Comparison of ENCODE assay signal across 8 cellular contexts in the genomic region with DNA sequence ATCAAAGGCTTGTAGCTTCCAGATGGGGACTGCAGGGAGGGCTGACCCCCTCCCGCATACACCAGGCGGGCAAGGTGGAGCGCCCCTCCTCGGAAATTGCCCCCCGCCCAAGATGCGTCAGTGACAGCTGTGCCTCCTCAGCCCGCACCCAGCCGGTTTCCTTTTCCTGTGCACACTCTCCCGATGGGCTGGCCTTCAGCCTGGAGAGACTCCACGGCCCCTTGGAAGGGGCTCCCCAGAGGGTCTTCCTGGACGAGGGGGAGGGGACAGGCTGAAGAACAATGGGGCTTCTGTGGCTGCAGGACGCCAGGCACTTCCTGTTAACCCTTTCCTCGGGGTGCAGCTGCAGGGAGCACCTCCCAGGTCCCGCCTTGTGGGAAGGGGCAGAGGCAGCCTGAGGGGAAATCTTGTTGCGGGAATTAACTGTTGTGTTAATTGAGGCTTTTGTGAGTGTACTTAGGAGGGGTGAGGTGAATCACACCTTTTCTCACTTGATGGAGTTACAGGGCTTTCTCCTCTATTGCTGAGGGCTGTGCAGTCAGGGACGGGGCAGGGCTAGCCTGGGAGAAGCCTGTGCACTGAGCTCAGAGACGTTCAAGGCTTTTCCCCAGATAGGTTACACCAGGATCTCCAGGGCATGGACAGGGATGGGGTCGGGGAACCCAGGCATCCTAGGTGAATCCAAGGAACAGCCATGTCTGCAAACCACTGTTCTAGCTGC. TPM values are rescaled to one million over a fixed set of nuclear protein-coding genes. Genes with fewer than 3 reads are reported as not detected.
DNase-seq lines count a peak whose midpoint lies in the region; ATAC-seq, FAIRE-seq and TF ChIP-seq lines count a peak whose summit lies in the region.

No MANE protein-coding gene starts in this region.

- H3K4me3 Mint-ChIP-seq in CD4-positive, alpha-beta T cell, result peak overlapping the region; percentile 86
- peak overlapping the region; percentile 85 to 95 (median 90) for H3K4me3 Mint-ChIP-seq in IgD-negative memory B cell

- 1 to 8% (median 3%) methylated on average over 18 of the region's 18 CpGs for WGBS in small intestine, 3 donors

- peaks cover 75% of the 10 kb centered on the region for H3K4me1 Mint-ChIP-seq in CD4-positive, alpha-beta T cell (ENCODE audit: low read depth)
- H3K4me1 Mint-ChIP-seq in IgD-negative memory B cell, result peaks cover 40 to 48% (median 42%) of the 10 kb centered on the region in 3 donors

- no peaks in the 10 kb centered on the region for H3K27me3 Mint-ChIP-seq in CD4-positive, alpha-beta T cell
- H3K27me3 Mint-ChIP-seq in IgD-negative memory B cell, result no peaks in the 10 kb centered on the region

- POLR2A ChIA-PET in CD4-positive, alpha-beta T cell (lab: Charles Lee), result interaction anchor here (0.6 to 12.1 kb wide), 7 partner anchors 9 to 1407 kb away, joined by 3 to 487 read pairs (median 4); a partner anchor contains a TSS

- peak overlapping the region; percentile 99 for H3K27ac Mint-ChIP-seq in CD4-positive, alpha-beta T cell
- H3K27ac Mint-ChIP-seq in IgD-negative memory B cell, result peak overlapping the region; percentile 82 to 96 (median 96)

- H3K4me1 ChIP-seq in small intestine (ENCODE audit: control insufficient read depth in 2 of 2, insufficient read depth in 1 of 2, low read depth in 1 of 2, low read length in 1 of 2), result peaks cover 0 to 14% of the 10 kb centered on the region in 2 donors

- H3K36me3 Mint-ChIP-seq in CD4-positive, alpha-beta T cell (ENCODE audit: low read depth), result peaks cover 4% of the 10 kb centered on the region
- peaks cover 2% of the 10 kb centered on the region for H3K36me3 Mint-ChIP-seq in IgD-negative memory B cell

- intact Hi-C loops in CD4-positive, alpha-beta T cell (cut with DNase I, micrococcal nuclease), result no loop called here

- DNase-seq in CD4-positive, alpha-beta T cell, result peak in 6 of 10 experiments; percentile 28 to 53 (median 44)
- DNase-seq in SK-N-MC (ENCODE audit: low read depth, low spot score), result no peak
- DNase-seq in brain microvascular endothelial cell, result no peak
- DNase-seq in iPS-NIHi7 (ENCODE audit: extremely low spot score), result peak; percentile 79
- peak; percentile 73 for DNase-seq in small intestine
- DNase-seq in erythroblast (lab: John Stamatoyannopoulos, UW), result no peak

- CTCF ChIA-PET in CD4-positive, alpha-beta T cell (lab: Charles Lee), result interaction anchor here (0.9 to 3.0 kb wide), 5 partner anchors 9 to 69 kb away, joined by 3 to 14 read pairs (median 5); a partner anchor contains a TSS

- H3K36me3 ChIP-seq in SK-N-MC (ENCODE audit: insufficient read depth, low read length), result no peaks in the 10 kb centered on the region
- H3K36me3 ChIP-seq in brain microvascular endothelial cell (replicated peaks), result no peaks in the 10 kb centered on the region
- H3K36me3 ChIP-seq in small intestine (ENCODE audit: control insufficient read depth in 2 of 2, insufficient read depth in 2 of 2, low read length in 2 of 2), result no peaks in the 10 kb centered on the region

- no peak for TF ChIP-seq CTCF in CD4-positive, alpha-beta T cell (IDR thresholded peaks at IDR 0.05)
- no peak for TF ChIP-seq CTCF in brain microvascular endothelial cell (IDR thresholded peaks at IDR 0.05; ENCODE audit: low read depth, low read length, missing control alignments)

- in situ Hi-C loops in brain microvascular endothelial cell (cut with HindIII; ENCODE audit: low pct_ligation_motif_present, low sequenced_read_pairs), result no loop called here

- peak overlapping the region; percentile 61 for H3K9ac ChIP-seq in SK-N-MC (ENCODE audit: insufficient read length)

- no peaks in the 10 kb centered on the region for H3K9me3 Mint-ChIP-seq in CD4-positive, alpha-beta T cell
- H3K9me3 Mint-ChIP-seq in IgD-negative memory B cell, result no peaks in the 10 kb centered on the region

- peak overlapping the region; percentile 89 for H3K27ac ChIP-seq in CD4-positive, alpha-beta T cell (ENCODE audit: low read depth, low read length)
- H3K27ac ChIP-seq in SK-N-MC (peak overlapping the region; percentile 98), brain microvascular endothelial cell (peak overlapping the region; percentile 72), small intestine (ENCODE audit: low read depth in 1 of 2, low read length in 1 of 2) (peak overlapping the region; percentile 97 to 99)

- no peak for FAIRE-seq in small intestine (lab: Jason Lieb, UNC)

- no peak for TF ChIP-seq POLR2A in erythroblast (IDR thresholded peaks at IDR 0.05; ENCODE audit: low read length)

- ATAC-seq in CD4-positive, alpha-beta T cell (ENCODE audit: poor library complexity), result peak; percentile 4
- ATAC-seq in HG03469 (IDR thresholded peaks at IDR 0.05; ENCODE audit: unreplicated experiment), result no peak

- H3K4me3 ChIP-seq in SK-N-MC (peak overlapping the region; percentile 77), brain microvascular endothelial cell (ENCODE audit: low read depth, low read length) (peak overlapping the region; percentile 12), small intestine (ENCODE audit: low read depth in 1 of 2, low read length in 2 of 2) (peak overlapping the region in 1 of 2 donors; percentile 12)

- H3K27me3 ChIP-seq in CD4-positive, alpha-beta T cell (ENCODE audit: control insufficient read depth, insufficient read depth, low read length), result no peaks in the 10 kb centered on the region
- H3K27me3 ChIP-seq in brain microvascular endothelial cell (replicated peaks) (no peaks in the 10 kb centered on the region), small intestine (ENCODE audit: control insufficient read depth in 2 of 2, insufficient read depth in 2 of 2, low read length in 2 of 2) (no peaks in the 10 kb centered on the region)

- no peaks in the 10 kb centered on the region for H3K9me3 ChIP-seq in CD4-positive, alpha-beta T cell (ENCODE audit: control insufficient read depth, low read length)
- no peaks in the 10 kb centered on the region for H3K9me3 ChIP-seq in SK-N-MC (ENCODE audit: low read depth, low read length)
- no peaks in the 10 kb centered on the region for H3K9me3 ChIP-seq in small intestine (ENCODE audit: control insufficient read depth, low read depth)

RNA-seq across cellular contexts. Expression of a gene that starts 14.3 kb away (rescaled TPM):
- 100 to 1,000 TPM; 254 to 255 TPM for total RNA-seq in CD4-positive, alpha-beta T cell
- polyA plus RNA-seq in IgD-negative memory B cell, result 350 TPM
- polyA plus RNA-seq in small intestine, result 100 to 1,000 TPM in 1 of 3 donors, 10 to 100 TPM in 2; 67.5 to 130 (median 82.1) TPM

RNA-seq across cellular contexts. Expression of a gene that starts 14.4 kb away (rescaled TPM):
- total RNA-seq in CD4-positive, alpha-beta T cell, result 10 to 100 TPM; 40.9 to 43.9 TPM
- 52.8 TPM for polyA plus RNA-seq in IgD-negative memory B cell
- 100 to 1,000 TPM; 123 to 162 (median 153) TPM for polyA plus RNA-seq in small intestine

RNA-seq across cellular contexts. Expression of a gene that starts 46.5 kb away (rescaled TPM):
- total RNA-seq in CD4-positive, alpha-beta T cell, result 10 to 100 TPM; 13.0 to 13.5 TPM
- polyA plus RNA-seq in IgD-negative memory B cell (2.7 TPM), small intestine (10 to 100 TPM in 2 of 3 donors, 1 to 10 TPM in 1; 7.6 to 51.6 (median 14.3) TPM)

RNA-seq across cellular contexts. Expression of a gene that starts 48.0 kb away (rescaled TPM):
- 10 to 100 TPM; 60.5 to 63.4 TPM for total RNA-seq in CD4-positive, alpha-beta T cell
- polyA plus RNA-seq in IgD-negative memory B cell, result 30.7 TPM
- 10 to 100 TPM; 18.6 to 37.5 (median 26.8) TPM for polyA plus RNA-seq in small intestine

Comparison
In these comparisons a context has a peak if more than half of its experiments do, and no peak if none do; other contexts are left out.
1. DNase-seq: peak in CD4-positive, alpha-beta T cell (6 of 10), iPS-NIHi7 (single experiment) and small intestine (single experiment); none in SK-N-MC (single experiment), brain microvascular endothelial cell (single experiment) and erythroblast (0 of 2).
2. Peak in every context shown above with its lines, with median percentiles within 50 percentile points of each other: H3K27ac ChIP-seq.